ENCODE assay signal across 11 cellular contexts in genomic region chr17:36641331-36641876, GRCh38. TPM values are rescaled to one million over a fixed set of nuclear protein-coding genes. Genes with fewer than 3 reads are reported as not detected.
DNase-seq lines count a peak whose midpoint lies in the region; ATAC-seq and TF ChIP-seq lines count a peak whose summit lies in the region.
"Had no signal": no experiment of that assay in that cellular context is flagged by ENCODE, and none has a peak within 500 bp of the region (broad histone marks: within the 10 kb centered on the region; RNA-seq: fewer than 3 reads in every experiment).

No MANE protein-coding gene starts in this region.

- H3K9me3 Mint-ChIP-seq in effector memory CD8-positive, alpha-beta T cell: no peaks in the 10 kb centered on the region
- peaks cover 0 to 3% (median 0%) of the 10 kb centered on the region in 11 donors for H3K9me3 Mint-ChIP-seq in naive thymus-derived CD4-positive, alpha-beta T cell

- no peak for TF ChIP-seq CTCF in cardiac muscle cell (IDR thresholded peaks at IDR 0.05; ENCODE audit: low read depth, low read length)
- TF ChIP-seq CTCF in upper lobe of left lung (IDR thresholded peaks at IDR 0.05): no peak

- H3K36me3 ChIP-seq in cardiac muscle cell (no peaks in the 10 kb centered on the region), upper lobe of left lung (no peaks in the 10 kb centered on the region)
- H3K36me3 ChIP-seq in naive thymus-derived CD4-positive, alpha-beta T cell (ENCODE audit: control insufficient read depth in 2 of 3, insufficient read depth in 3 of 3, low read length in 3 of 3): no peaks in the 10 kb centered on the region

- peaks cover 61% of the 10 kb centered on the region for H3K27me3 ChIP-seq in cardiac muscle cell
- peaks cover 4 to 17% of the 10 kb centered on the region in 2 donors for H3K27me3 ChIP-seq in naive thymus-derived CD4-positive, alpha-beta T cell (ENCODE audit: control insufficient read depth in 2 of 2, insufficient read depth in 2 of 2, low read length in 2 of 2)
- peaks cover 0 to 27% (median 7%) of the 10 kb centered on the region in 4 donors for H3K27me3 ChIP-seq in upper lobe of left lung

- H3K9me3 ChIP-seq in cardiac muscle cell (ENCODE audit: low read depth): no peaks in the 10 kb centered on the region
- H3K9me3 ChIP-seq in naive thymus-derived CD4-positive, alpha-beta T cell (ENCODE audit: control insufficient read depth in 2 of 3, low read length in 3 of 3): no peaks in the 10 kb centered on the region
- no peaks in the 10 kb centered on the region for H3K9me3 ChIP-seq in upper lobe of left lung

- H3K4me1 ChIP-seq in cardiac muscle cell (ENCODE audit: low read depth) (no peaks in the 10 kb centered on the region), upper lobe of left lung (peaks cover 12 to 16% (median 13%) of the 10 kb centered on the region in 4 donors)
- H3K4me1 ChIP-seq in naive thymus-derived CD4-positive, alpha-beta T cell (ENCODE audit: control insufficient read depth in 2 of 2, insufficient read depth in 2 of 2, low read length in 2 of 2): peaks cover 0 to 8% of the 10 kb centered on the region in 2 donors

- H3K27me3 Mint-ChIP-seq in effector memory CD8-positive, alpha-beta T cell: peaks cover 79 to 91% of the 10 kb centered on the region in 2 donors
- H3K27me3 Mint-ChIP-seq in naive thymus-derived CD4-positive, alpha-beta T cell: peaks cover 63 to 83% (median 69%) of the 10 kb centered on the region in 5 donors

- CTCF ChIA-PET in naive thymus-derived CD4-positive, alpha-beta T cell (lab: Charles Lee): no interaction called here

- intact Hi-C loops in left ventricle myocardium superior (cut with micrococcal nuclease): no loop called here
- intact Hi-C loops in naive thymus-derived CD4-positive, alpha-beta T cell (cut with micrococcal nuclease): no loop called here

- H3K4me1 Mint-ChIP-seq in effector memory CD8-positive, alpha-beta T cell (ENCODE audit: low read depth in 2 of 2): peaks cover 15% of the 10 kb centered on the region in 2 donors
- peaks cover 11 to 18% (median 13%) of the 10 kb centered on the region in 7 donors for H3K4me1 Mint-ChIP-seq in naive thymus-derived CD4-positive, alpha-beta T cell

- H3K27ac ChIP-seq in cardiac muscle cell: no peak overlapping the region
- H3K27ac ChIP-seq in naive thymus-derived CD4-positive, alpha-beta T cell (ENCODE audit: low read depth, low read length): no peak overlapping the region
- H3K27ac ChIP-seq in upper lobe of left lung: no peak overlapping the region

- 8 to 9% methylated on average over 8 to 12 of the region's 43 CpGs for WGBS in upper lobe of left lung, 2 donors

- DNase-seq in cardiac muscle cell (ENCODE audit: low read depth in 1 of 2, low spot score in 1 of 2) (peak in 1 of 2 donors; percentile 37), left ventricle myocardium superior (no peak), upper lobe of left lung (peak in 1 of 2 donors; percentile 64), ACHN (no peak)
- no peak for DNase-seq in effector memory CD8-positive, alpha-beta T cell
- no peak for DNase-seq in naive thymus-derived CD4-positive, alpha-beta T cell
- DNase-seq in activated CD8-positive, alpha-beta memory T cell treated with anti-CD3 and anti-CD28 coated beads, Interleukin-2, amount 50 U/mL, for 4 hours: no peak
- DNase-seq: AML-193, GOT3, NCI-H446 treated with DMSO at 0.1 percent for 48 hours had no signal

- POLR2A ChIA-PET in naive thymus-derived CD4-positive, alpha-beta T cell (lab: Charles Lee): no interaction called here

- in situ Hi-C loops in ACHN (cut with HindIII; ENCODE audit: low pct_ligation_motif_present, low pct_unique_long_range_greater_than_20kb, low sequenced_read_pairs): no loop called here

- no peaks in the 10 kb centered on the region for H3K36me3 Mint-ChIP-seq in effector memory CD8-positive, alpha-beta T cell (ENCODE audit: insufficient read depth)
- H3K36me3 Mint-ChIP-seq in naive thymus-derived CD4-positive, alpha-beta T cell: peaks cover 0 to 7% (median 4%) of the 10 kb centered on the region in 5 donors

- TF ChIP-seq EP300 in upper lobe of left lung (IDR thresholded peaks at IDR 0.05): no peak

- ATAC-seq in left ventricle myocardium superior (no peak), upper lobe of left lung (ENCODE audit: low FRiP score in 2 of 2) (peak in 1 of 2 donors; percentile 41), HG03342 (IDR thresholded peaks at IDR 0.05; ENCODE audit: unreplicated experiment) (no peak)
- no peak for ATAC-seq in effector memory CD8-positive, alpha-beta T cell (replicated peaks)
- no peak for ATAC-seq in naive thymus-derived CD4-positive, alpha-beta T cell

- TF ChIP-seq POLR2A in upper lobe of left lung (IDR thresholded peaks at IDR 0.05): no peak

- H3K4me3 Mint-ChIP-seq in effector memory CD8-positive, alpha-beta T cell: peak overlapping the region; percentile 78 to 81
- peak overlapping the region in 6 of 10 donors; percentile 73 to 94 (median 84) for H3K4me3 Mint-ChIP-seq in naive thymus-derived CD4-positive, alpha-beta T cell

- H3K27ac Mint-ChIP-seq in effector memory CD8-positive, alpha-beta T cell: no peak overlapping the region
- no peak overlapping the region for H3K27ac Mint-ChIP-seq in naive thymus-derived CD4-positive, alpha-beta T cell

- H3K4me3 ChIP-seq in cardiac muscle cell (peak overlapping the region; percentile 41), upper lobe of left lung (peak overlapping the region in 3 of 4 donors; percentile 8 to 38 (median 21))
- no peak overlapping the region for H3K4me3 ChIP-seq in naive thymus-derived CD4-positive, alpha-beta T cell (ENCODE audit: low read length)

RNA-seq across cellular contexts. Expression of gene MRM1, which starts 40.0 kb away (rescaled TPM):
- total RNA-seq in cardiac muscle cell: 8.9 and 9.5 TPM in 2 replicates
- polyA plus RNA-seq in cardiac muscle cell: 8.9 and 10.0 TPM in 2 replicates
- 9.2 TPM for total RNA-seq in left ventricle myocardium superior
- total RNA-seq in naive thymus-derived CD4-positive, alpha-beta T cell: 10 to 100 TPM in 3 of 5 experiments, 1 to 10 TPM in 2; 3.8 to 15.6 (median 13.3) TPM
- 1 to 10 TPM; 3.1 to 9.3 TPM for polyA plus RNA-seq in naive thymus-derived CD4-positive, alpha-beta T cell
- 1 to 10 TPM; 3.1 to 9.4 (median 8.1) TPM for total RNA-seq in upper lobe of left lung

RNA-seq across cellular contexts. Expression of gene DHRS11, which starts 49.7 kb away (rescaled TPM):
- 21.9 and 26.6 TPM in 2 replicates for total RNA-seq in cardiac muscle cell
- 23.7 and 25.0 TPM in 2 replicates for polyA plus RNA-seq in cardiac muscle cell
- 13.5 TPM for total RNA-seq in left ventricle myocardium superior
- total RNA-seq in naive thymus-derived CD4-positive, alpha-beta T cell: 10 to 100 TPM in 1 of 5 experiments, 1 to 10 TPM in 4; 1.6 to 10.9 (median 5.1) TPM
- polyA plus RNA-seq in naive thymus-derived CD4-positive, alpha-beta T cell: 1 to 10 TPM; 5.3 to 7.7 TPM
- total RNA-seq in upper lobe of left lung: 1 to 10 TPM; 3.6 to 7.5 (median 4.9) TPM
